2 cellular contexts compared by ENCODE assay signal in the genomic region with DNA sequence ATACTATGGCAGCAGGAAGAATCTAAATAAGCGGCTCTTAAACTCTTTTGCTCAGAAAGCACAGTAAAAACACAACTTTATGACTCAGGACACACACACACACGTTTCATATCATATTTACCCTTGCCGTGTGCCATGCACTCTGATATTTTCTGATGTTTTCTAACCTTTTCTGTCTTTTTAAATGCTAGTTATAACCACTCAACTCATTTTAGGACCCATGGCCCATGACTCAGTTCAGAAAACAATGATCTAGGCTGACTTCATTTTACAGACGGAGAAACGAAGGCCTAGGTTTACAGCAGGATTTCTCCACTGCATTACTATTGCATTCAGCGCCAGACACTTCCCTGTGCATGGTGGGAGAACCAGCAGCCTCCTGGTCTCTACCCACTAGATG.
TF ChIP-seq lines count a peak whose summit lies in the region.

No MANE protein-coding gene starts in this region.

TF ChIP-seq in GM23338, 12 proteins besides CTCF, POLR2A, EP300 and RAD21:
- TF ChIP-seq NANOG (IDR thresholded peaks at IDR 0.05; ENCODE audit: borderline replicate concordance), result no peak
- TF ChIP-seq, protein P1, sequence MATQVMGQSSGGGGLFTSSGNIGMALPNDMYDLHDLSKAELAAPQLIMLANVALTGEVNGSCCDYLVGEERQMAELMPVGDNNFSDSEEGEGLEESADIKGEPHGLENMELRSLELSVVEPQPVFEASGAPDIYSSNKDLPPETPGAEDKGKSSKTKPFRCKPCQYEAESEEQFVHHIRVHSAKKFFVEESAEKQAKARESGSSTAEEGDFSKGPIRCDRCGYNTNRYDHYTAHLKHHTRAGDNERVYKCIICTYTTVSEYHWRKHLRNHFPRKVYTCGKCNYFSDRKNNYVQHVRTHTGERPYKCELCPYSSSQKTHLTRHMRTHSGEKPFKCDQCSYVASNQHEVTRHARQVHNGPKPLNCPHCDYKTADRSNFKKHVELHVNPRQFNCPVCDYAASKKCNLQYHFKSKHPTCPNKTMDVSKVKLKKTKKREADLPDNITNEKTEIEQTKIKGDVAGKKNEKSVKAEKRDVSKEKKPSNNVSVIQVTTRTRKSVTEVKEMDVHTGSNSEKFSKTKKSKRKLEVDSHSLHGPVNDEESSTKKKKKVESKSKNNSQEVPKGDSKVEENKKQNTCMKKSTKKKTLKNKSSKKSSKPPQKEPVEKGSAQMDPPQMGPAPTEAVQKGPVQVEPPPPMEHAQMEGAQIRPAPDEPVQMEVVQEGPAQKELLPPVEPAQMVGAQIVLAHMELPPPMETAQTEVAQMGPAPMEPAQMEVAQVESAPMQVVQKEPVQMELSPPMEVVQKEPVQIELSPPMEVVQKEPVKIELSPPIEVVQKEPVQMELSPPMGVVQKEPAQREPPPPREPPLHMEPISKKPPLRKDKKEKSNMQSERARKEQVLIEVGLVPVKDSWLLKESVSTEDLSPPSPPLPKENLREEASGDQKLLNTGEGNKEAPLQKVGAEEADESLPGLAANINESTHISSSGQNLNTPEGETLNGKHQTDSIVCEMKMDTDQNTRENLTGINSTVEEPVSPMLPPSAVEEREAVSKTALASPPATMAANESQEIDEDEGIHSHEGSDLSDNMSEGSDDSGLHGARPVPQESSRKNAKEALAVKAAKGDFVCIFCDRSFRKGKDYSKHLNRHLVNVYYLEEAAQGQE (IDR thresholded peaks at IDR 0.05; ENCODE audit: unreplicated experiment), result no peak
- TF ChIP-seq, protein P2, sequence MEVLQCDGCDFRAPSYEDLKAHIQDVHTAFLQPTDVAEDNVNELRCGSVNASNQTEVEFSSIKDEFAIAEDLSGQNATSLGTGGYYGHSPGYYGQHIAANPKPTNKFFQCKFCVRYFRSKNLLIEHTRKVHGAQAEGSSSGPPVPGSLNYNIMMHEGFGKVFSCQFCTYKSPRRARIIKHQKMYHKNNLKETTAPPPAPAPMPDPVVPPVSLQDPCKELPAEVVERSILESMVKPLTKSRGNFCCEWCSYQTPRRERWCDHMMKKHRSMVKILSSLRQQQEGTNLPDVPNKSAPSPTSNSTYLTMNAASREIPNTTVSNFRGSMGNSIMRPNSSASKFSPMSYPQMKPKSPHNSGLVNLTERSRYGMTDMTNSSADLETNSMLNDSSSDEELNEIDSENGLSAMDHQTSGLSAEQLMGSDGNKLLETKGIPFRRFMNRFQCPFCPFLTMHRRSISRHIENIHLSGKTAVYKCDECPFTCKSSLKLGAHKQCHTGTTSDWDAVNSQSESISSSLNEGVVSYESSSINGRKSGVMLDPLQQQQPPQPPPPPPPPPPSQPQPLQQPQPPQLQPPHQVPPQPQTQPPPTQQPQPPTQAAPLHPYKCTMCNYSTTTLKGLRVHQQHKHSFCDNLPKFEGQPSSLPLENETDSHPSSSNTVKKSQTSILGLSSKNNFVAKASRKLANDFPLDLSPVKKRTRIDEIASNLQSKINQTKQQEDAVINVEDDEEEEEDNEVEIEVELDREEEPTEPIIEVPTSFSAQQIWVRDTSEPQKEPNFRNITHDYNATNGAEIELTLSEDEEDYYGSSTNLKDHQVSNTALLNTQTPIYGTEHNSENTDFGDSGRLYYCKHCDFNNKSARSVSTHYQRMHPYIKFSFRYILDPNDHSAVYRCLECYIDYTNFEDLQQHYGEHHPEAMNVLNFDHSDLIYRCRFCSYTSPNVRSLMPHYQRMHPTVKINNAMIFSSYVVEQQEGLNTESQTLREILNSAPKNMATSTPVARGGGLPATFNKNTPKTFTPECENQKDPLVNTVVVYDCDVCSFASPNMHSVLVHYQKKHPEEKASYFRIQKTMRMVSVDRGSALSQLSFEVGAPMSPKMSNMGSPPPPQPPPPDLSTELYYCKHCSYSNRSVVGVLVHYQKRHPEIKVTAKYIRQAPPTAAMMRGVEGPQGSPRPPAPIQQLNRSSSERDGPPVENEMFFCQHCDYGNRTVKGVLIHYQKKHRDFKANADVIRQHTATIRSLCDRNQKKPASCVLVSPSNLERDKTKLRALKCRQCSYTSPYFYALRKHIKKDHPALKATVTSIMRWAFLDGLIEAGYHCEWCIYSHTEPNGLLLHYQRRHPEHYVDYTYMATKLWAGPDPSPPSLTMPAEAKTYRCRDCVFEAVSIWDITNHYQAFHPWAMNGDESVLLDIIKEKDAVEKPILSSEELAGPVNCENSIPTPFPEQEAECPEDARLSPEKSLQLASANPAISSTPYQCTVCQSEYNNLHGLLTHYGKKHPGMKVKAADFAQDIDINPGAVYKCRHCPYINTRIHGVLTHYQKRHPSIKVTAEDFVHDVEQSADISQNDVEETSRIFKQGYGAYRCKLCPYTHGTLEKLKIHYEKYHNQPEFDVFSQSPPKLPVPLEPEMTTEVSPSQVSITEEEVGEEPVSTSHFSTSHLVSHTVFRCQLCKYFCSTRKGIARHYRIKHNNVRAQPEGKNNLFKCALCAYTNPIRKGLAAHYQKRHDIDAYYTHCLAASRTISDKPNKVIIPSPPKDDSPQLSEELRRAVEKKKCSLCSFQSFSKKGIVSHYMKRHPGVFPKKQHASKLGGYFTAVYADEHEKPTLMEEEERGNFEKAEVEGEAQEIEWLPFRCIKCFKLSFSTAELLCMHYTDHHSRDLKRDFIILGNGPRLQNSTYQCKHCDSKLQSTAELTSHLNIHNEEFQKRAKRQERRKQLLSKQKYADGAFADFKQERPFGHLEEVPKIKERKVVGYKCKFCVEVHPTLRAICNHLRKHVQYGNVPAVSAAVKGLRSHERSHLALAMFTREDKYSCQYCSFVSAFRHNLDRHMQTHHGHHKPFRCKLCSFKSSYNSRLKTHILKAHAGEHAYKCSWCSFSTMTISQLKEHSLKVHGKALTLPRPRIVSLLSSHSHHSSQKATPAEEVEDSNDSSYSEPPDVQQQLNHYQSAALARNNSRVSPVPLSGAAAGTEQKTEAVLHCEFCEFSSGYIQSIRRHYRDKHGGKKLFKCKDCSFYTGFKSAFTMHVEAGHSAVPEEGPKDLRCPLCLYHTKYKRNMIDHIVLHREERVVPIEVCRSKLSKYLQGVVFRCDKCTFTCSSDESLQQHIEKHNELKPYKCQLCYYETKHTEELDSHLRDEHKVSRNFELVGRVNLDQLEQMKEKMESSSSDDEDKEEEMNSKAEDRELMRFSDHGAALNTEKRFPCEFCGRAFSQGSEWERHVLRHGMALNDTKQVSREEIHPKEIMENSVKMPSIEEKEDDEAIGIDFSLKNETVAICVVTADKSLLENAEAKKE (CRISPR knock-in tag; IDR thresholded peaks at IDR 0.05), result no peak
- no peak for TF ChIP-seq STAT1 (IDR thresholded peaks at IDR 0.05; ENCODE audit: unreplicated experiment)
- TF ChIP-seq, protein P3, sequence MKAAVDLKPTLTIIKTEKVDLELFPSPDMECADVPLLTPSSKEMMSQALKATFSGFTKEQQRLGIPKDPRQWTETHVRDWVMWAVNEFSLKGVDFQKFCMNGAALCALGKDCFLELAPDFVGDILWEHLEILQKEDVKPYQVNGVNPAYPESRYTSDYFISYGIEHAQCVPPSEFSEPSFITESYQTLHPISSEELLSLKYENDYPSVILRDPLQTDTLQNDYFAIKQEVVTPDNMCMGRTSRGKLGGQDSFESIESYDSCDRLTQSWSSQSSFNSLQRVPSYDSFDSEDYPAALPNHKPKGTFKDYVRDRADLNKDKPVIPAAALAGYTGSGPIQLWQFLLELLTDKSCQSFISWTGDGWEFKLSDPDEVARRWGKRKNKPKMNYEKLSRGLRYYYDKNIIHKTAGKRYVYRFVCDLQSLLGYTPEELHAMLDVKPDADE (IDR thresholded peaks at IDR 0.05), result no peak

TF ChIP-seq in endothelial cell of umbilical vein, 7 proteins besides CTCF, POLR2A, EP300 and RAD21:
- TF ChIP-seq MYC (IDR thresholded peaks at IDR 0.05; ENCODE audit: low read depth, low read length), result no peak
- TF ChIP-seq, protein P4, sequence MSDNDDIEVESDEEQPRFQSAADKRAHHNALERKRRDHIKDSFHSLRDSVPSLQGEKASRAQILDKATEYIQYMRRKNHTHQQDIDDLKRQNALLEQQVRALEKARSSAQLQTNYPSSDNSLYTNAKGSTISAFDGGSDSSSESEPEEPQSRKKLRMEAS (IDR thresholded peaks at IDR 0.05; ENCODE audit: insufficient read depth, insufficient read length), result no peak
- peak; percentile 59 for TF ChIP-seq FOS (IDR thresholded peaks at IDR 0.05; ENCODE audit: borderline replicate concordance, insufficient read depth, low read length)
- no peak for TF ChIP-seq GATA2 (IDR thresholded peaks at IDR 0.05; ENCODE audit: insufficient read depth, insufficient read length, low read depth, low read length)
- TF ChIP-seq POLR2AphosphoS5 (IDR thresholded peaks at IDR 0.05; ENCODE audit: insufficient read depth, low read depth, low read length), result peak; percentile 55
- no peak for TF ChIP-seq EZH2 (IDR thresholded peaks at IDR 0.05; ENCODE audit: borderline replicate concordance, low read depth, low read length, severe bottlenecking)
- no peak for TF ChIP-seq JUN (IDR thresholded peaks at IDR 0.05; ENCODE audit: borderline replicate concordance, insufficient read depth, insufficient read length, low read depth)
